8 cellular contexts compared by ENCODE assay signal in genomic region chr19:12995596-12996541, GRCh38. TPM values are rescaled to one million over a fixed set of nuclear protein-coding genes. Genes with fewer than 3 reads are reported as not detected.
A peak's percentile ranks its signal among the peaks of the same experiment; 100 is the strongest.
DNase-seq lines count a peak whose midpoint lies in the region; ATAC-seq, FAIRE-seq and TF ChIP-seq lines count a peak whose summit lies in the region.

No MANE protein-coding gene starts in this region.

- H3K9ac ChIP-seq in HUES6 (ENCODE audit: low read length) (no peak overlapping the region), HepG2 (ENCODE audit: insufficient read depth, low read depth, low read length) (peak overlapping the region; percentile 78)

- peaks cover 0 to 20% of the 10 kb centered on the region in 2 donors for H3K36me3 Mint-ChIP-seq in CD14-positive monocyte
- peaks cover 16% of the 10 kb centered on the region for H3K36me3 Mint-ChIP-seq in MCF 10A (ENCODE audit: insufficient read depth, unreplicated experiment)

- H3K4me1 ChIP-seq in HUES6 (ENCODE audit: control insufficient read depth, insufficient read depth, low read length) (peaks cover 3% of the 10 kb centered on the region; the same call in 1 of the 2 replicates), HepG2 (ENCODE audit: insufficient read depth, low read length) (peaks cover 31% of the 10 kb centered on the region), testis (peaks cover 18% of the 10 kb centered on the region)

- H3K36me3 ChIP-seq in HUES6 (ENCODE audit: control insufficient read depth, insufficient read depth, low read length): no peaks in the 10 kb centered on the region
- peaks cover 3 to 10% of the 10 kb centered on the region in 2 experiments; a peak in 4 of 5 replicates for H3K36me3 ChIP-seq in HepG2 (replicated peaks in 1 of 2; ENCODE audit: control insufficient read depth in 1 of 2, insufficient read depth in 2 of 2, low read length in 2 of 2)
- H3K36me3 ChIP-seq in testis (ENCODE audit: low read depth, missing control alignments): no peaks in the 10 kb centered on the region

- CTCF ChIA-PET in MCF 10A (lab: Yijun Ruan, JAX) (interaction anchor here (0.6 to 1.7 kb wide), 3 partner anchors 17 to 66 kb away, joined by 4 to 12 read pairs (median 6); no protein-coding TSS in a partner anchor), HepG2 (lab: Yijun Ruan, JAX; ENCODE audit: low intra/inter-chr PET ratio, low total read pairs) (no interaction called here)

- H3K4me3 ChIP-seq in HUES6 (ENCODE audit: low read depth, low read length): peak overlapping the region; percentile 55
- H3K4me3 ChIP-seq in HepG2 (replicated peaks in 1 of 3; ENCODE audit: insufficient read depth in 1 of 3, low read depth in 2 of 3, low read length in 3 of 3): peak overlapping the region; percentile 79 to 96 (median 85); a peak in 5 of 6 replicates
- H3K4me3 ChIP-seq in testis: peak overlapping the region; percentile 59 to 72

- TF ChIP-seq RAD21 in HepG2 (CRISPR knock-in tag; IDR thresholded peaks at IDR 0.05): no peak

- FAIRE-seq in HepG2 (lab: Jason Lieb, UNC): no peak

- H3K9me3 ChIP-seq in HUES6 (ENCODE audit: control insufficient read depth, insufficient read depth, low read depth, low read length) (no peaks in the 10 kb centered on the region), HepG2 (ENCODE audit: low read length) (no peaks in the 10 kb centered on the region), testis (no peaks in the 10 kb centered on the region)

- no peak overlapping the region for H3K27ac ChIP-seq in HUES6 (ENCODE audit: low read depth, low read length)
- peak overlapping the region; percentile 58 for H3K27ac ChIP-seq in HepG2 (ENCODE audit: extremely low read length, insufficient read depth, low read length)
- peak overlapping the region; percentile 86 to 87 for H3K27ac ChIP-seq in testis

- H3K27ac Mint-ChIP-seq in CD14-positive monocyte (peak overlapping the region in 2 of 7 donors; percentile 26 to 73), MCF 10A (ENCODE audit: low read depth, unreplicated experiment) (peak overlapping the region; percentile 84)

- H2AFZ ChIP-seq in HepG2 (ENCODE audit: low read length): no peak overlapping the region

- POLR2A ChIA-PET in MCF 10A (lab: Yijun Ruan, JAX): interaction anchor here (0.6 to 2.4 kb wide), 4 partner anchors 17 to 259 kb away, joined by 3 to 11 read pairs (median 7); partner anchors contain the start of gene GET3
- POLR2A ChIA-PET in HepG2 (lab: Yijun Ruan, JAX): interaction anchor here (1.4 to 2.1 kb wide), 3 partner anchors 10 to 65 kb away, joined by 8 to 13 read pairs (median 9); no protein-coding TSS in a partner anchor

- peaks cover 11% of the 10 kb centered on the region for H3K4me1 Mint-ChIP-seq in CD14-positive monocyte
- peaks cover 15% of the 10 kb centered on the region for H3K4me1 Mint-ChIP-seq in MCF 10A (ENCODE audit: insufficient read depth, unreplicated experiment)

- in situ Hi-C loops in HepG2 (cut with HindIII; ENCODE audit: extremely low pct_ligation_motif_present, low pct_unique_long_range_greater_than_20kb): no loop called here

- DNase-seq in CD14-positive monocyte (ENCODE audit: low spot score) (no peak), MCF 10A (ENCODE audit: unreplicated experiment) (no peak), HepG2 (ENCODE audit: low spot score) (no peak), testis (no peak), T-helper 9 cell (no peak), NCI-H1694 treated with DMSO at 0.1 percent for 48 hours (lab: John Stamatoyannopoulos, UW) (no peak), SIG-M5 treated with dmso at 0.1 percent for 504 hours (lab: John Stamatoyannopoulos, UW; ENCODE audit: unreplicated experiment) (no peak)

- TF ChIP-seq CTCF in CD14-positive monocyte (IDR thresholded peaks at IDR 0.05): no peak
- TF ChIP-seq CTCF in MCF 10A (IDR thresholded peaks at IDR 0.05; ENCODE audit: unreplicated experiment): no peak
- peak; percentile 22; the same call in 1 of the 2 replicates for TF ChIP-seq CTCF in HepG2 (CRISPR knock-in tag; IDR thresholded peaks at IDR 0.05)
- no peak for TF ChIP-seq CTCF in testis (IDR thresholded peaks at IDR 0.05)

- no peak for TF ChIP-seq EP300 in HepG2 (IDR thresholded peaks at IDR 0.05; ENCODE audit: low read depth in 2 of 2, low read length in 2 of 2)
- no peak for TF ChIP-seq EP300 in HepG2 (CRISPR knock-in tag; IDR thresholded peaks at IDR 0.05; ENCODE audit: borderline replicate concordance)

- H3K27me3 Mint-ChIP-seq in CD14-positive monocyte (ENCODE audit: low read depth in 3 of 3) (peaks cover 30 to 45% (median 40%) of the 10 kb centered on the region in 3 donors), MCF 10A (ENCODE audit: insufficient read depth, unreplicated experiment) (no peaks in the 10 kb centered on the region)

- peak; percentile 43 for ATAC-seq in HepG2

- H3K4me3 Mint-ChIP-seq in CD14-positive monocyte: peak overlapping the region; percentile 93 to 99
- H3K4me3 Mint-ChIP-seq in MCF 10A (ENCODE audit: unreplicated experiment): peak overlapping the region; percentile 74

- H3K9me3 Mint-ChIP-seq in CD14-positive monocyte (peaks cover 0 to 6% (median 2%) of the 10 kb centered on the region in 7 donors), MCF 10A (ENCODE audit: unreplicated experiment) (no peaks in the 10 kb centered on the region)

- peaks cover 4% of the 10 kb centered on the region; the same call in 1 of the 2 replicates for H4K20me1 ChIP-seq in HepG2 (ENCODE audit: insufficient read depth, low read length)

- BruUV-seq in MCF 10A (replicated peaks; lab: Mats Ljungman, UMichigan) (no TSS peak), HepG2 (replicated peaks; lab: Mats Ljungman, UMichigan) (no TSS peak)

- TF ChIP-seq POLR2A in HepG2 (IDR thresholded peaks at IDR 0.05; ENCODE audit: insufficient read depth in 1 of 2, low read depth in 2 of 2, low read length in 2 of 2) (no peak), testis (IDR thresholded peaks at IDR 0.05) (no peak)

- WGBS in HepG2 (ENCODE audit: low lambda C conversion rate): 0% methylated on average over 7 of the region's 138 CpGs
- 0% methylated on average over 79 of the region's 138 CpGs; no CpG with 5 or more reads in 1 of the 2 donors for WGBS in testis, 2 donors

- peaks cover 30% of the 10 kb centered on the region for H3K79me2 ChIP-seq in HepG2 (ENCODE audit: insufficient read depth, low read length)

- intact Hi-C loops in CD14-positive monocyte (cut with micrococcal nuclease): no loop called here
- intact Hi-C loops in MCF 10A (cut with micrococcal nuclease): no loop called here
- intact Hi-C loops in HepG2 (cut with micrococcal nuclease; ENCODE audit: unreplicated experiment): no loop called here
- intact Hi-C loops in testis (cut with DNase I; ENCODE audit: low total_unique reads): no loop called here

- peak overlapping the region; percentile 83 for H3K4me2 ChIP-seq in HepG2 (ENCODE audit: low read depth, low read length)

- peaks cover 92% of the 10 kb centered on the region for H3K27me3 ChIP-seq in HUES6 (ENCODE audit: control insufficient read depth, insufficient read depth, low read length)
- H3K27me3 ChIP-seq in HepG2 (ENCODE audit: control insufficient read depth in 1 of 2, insufficient read depth in 2 of 2, low read length in 2 of 2): no peaks in the 10 kb centered on the region
- H3K27me3 ChIP-seq in testis: no peaks in the 10 kb centered on the region

RNA-seq across cellular contexts. Expression of gene NFIX, which starts 0.6 kb away (rescaled TPM):
- under 1 TPM; 0.25 to 0.90 TPM for polyA plus RNA-seq in CD14-positive monocyte
- total RNA-seq in MCF 10A (2022): 26.9 and 27.2 TPM in 2 replicates
- total RNA-seq in HepG2 (2016; rRNA removed; fragmentation: Illumina TruSeq; extraction: Trizol): 5.4 and 5.6 TPM in 2 replicates
- total RNA-seq in HepG2 (2016; cell fraction: cytosol; rRNA removed; fragmentation: Illumina TruSeq; extraction: Trizol; ENCODE audit: low read depth): 16.3 and 20.2 TPM in 2 replicates
- total RNA-seq in HepG2 (2016; cell fraction: insoluble cytoplasmic fraction; rRNA removed; fragmentation: Illumina TruSeq; extraction: Trizol): 4.6 and 4.7 TPM in 2 replicates
- 6.7 and 9.2 TPM in 2 replicates for total RNA-seq in HepG2 (2016; cell fraction: membrane; rRNA removed; fragmentation: Illumina TruSeq; extraction: Trizol)
- total RNA-seq in HepG2 (2016; cell fraction: nucleus; rRNA removed; fragmentation: Illumina TruSeq; extraction: Trizol): 4.9 and 6.0 TPM in 2 replicates
- polyA plus RNA-seq in HepG2 (2011; rRNA removed): 3.0 and 3.4 TPM in 2 replicates
- 1.4 and 1.6 TPM in 2 replicates for polyA plus RNA-seq in HepG2 (2011; cell fraction: cytosol; rRNA removed)
- polyA plus RNA-seq in HepG2 (2011; cell fraction: nucleus; rRNA removed): 11.0 and 14.0 TPM in 2 replicates
- 9.0 and 12.2 TPM in 2 replicates for polyA plus RNA-seq in HepG2 (2012)
- 0.70 and 0.93 TPM in 2 replicates for polyA plus RNA-seq in HepG2 (2016; cell fraction: cytosol; fragmentation: Illumina TruSeq; extraction: Trizol; ENCODE audit: low read depth)
- polyA plus RNA-seq in HepG2 (2016; cell fraction: insoluble cytoplasmic fraction; fragmentation: Illumina TruSeq; extraction: Trizol; ENCODE audit: low read depth): 8.8 and 11.9 TPM in 2 replicates
- polyA plus RNA-seq in HepG2 (2016; cell fraction: membrane; fragmentation: Illumina TruSeq; extraction: Trizol; ENCODE audit: low read depth): 3.1 and 4.9 TPM in 2 replicates
- polyA plus RNA-seq in HepG2 (2016; cell fraction: nucleus; fragmentation: Illumina TruSeq; extraction: Trizol; ENCODE audit: insufficient read depth, low read depth): 14.6 and 14.7 TPM in 2 replicates
- 0.82 and 6.2 TPM in 2 replicates for polyA minus RNA-seq in HepG2 (2011; rRNA and poly(A)+ RNA removed; ENCODE audit: low replicate concordance)
- 5.0 and 6.2 TPM in 2 replicates for polyA minus RNA-seq in HepG2 (2011; cell fraction: cytosol; rRNA and poly(A)+ RNA removed)
- 6.8 and 7.7 TPM in 2 replicates for polyA minus RNA-seq in HepG2 (2011; cell fraction: nucleus; rRNA and poly(A)+ RNA removed)
- 10 to 100 TPM; 51.7 to 62.4 TPM for total RNA-seq in testis
- polyA plus RNA-seq in testis (ENCODE audit: insufficient read depth, low read depth, low replicate concordance): 47.4 TPM

RNA-seq across cellular contexts. Expression of gene DAND5, which starts 26.5 kb away (rescaled TPM):
- polyA plus RNA-seq in CD14-positive monocyte (not detected), HepG2 (2011; rRNA removed) (0.04 TPM in 1 of 2 replicates, not detected in the other), testis (ENCODE audit: insufficient read depth, low read depth, low replicate concordance) (0.16 TPM)
- total RNA-seq in MCF 10A (2022) (not detected in 2 replicates), HepG2 (2016; rRNA removed; fragmentation: Illumina TruSeq; extraction: Trizol) (not detected in 2 replicates), testis (1 to 10 TPM; 1.4 to 2.8 TPM)
- total RNA-seq in HepG2 (2016; cell fraction: cytosol; rRNA removed; fragmentation: Illumina TruSeq; extraction: Trizol; ENCODE audit: low read depth): not detected in 2 replicates
- not detected in 2 replicates for total RNA-seq in HepG2 (2016; cell fraction: insoluble cytoplasmic fraction; rRNA removed; fragmentation: Illumina TruSeq; extraction: Trizol)
- not detected in 2 replicates for total RNA-seq in HepG2 (2016; cell fraction: membrane; rRNA removed; fragmentation: Illumina TruSeq; extraction: Trizol)
- total RNA-seq in HepG2 (2016; cell fraction: nucleus; rRNA removed; fragmentation: Illumina TruSeq; extraction: Trizol): not detected in 2 replicates
- 0.03 and 0.04 TPM in 2 replicates for polyA plus RNA-seq in HepG2 (2011; cell fraction: cytosol; rRNA removed)
- 0.10 and 0.13 TPM in 2 replicates for polyA plus RNA-seq in HepG2 (2011; cell fraction: nucleus; rRNA removed)
- not detected in 2 replicates for polyA plus RNA-seq in HepG2 (2012)
- not detected in 2 replicates for polyA plus RNA-seq in HepG2 (2016; cell fraction: cytosol; fragmentation: Illumina TruSeq; extraction: Trizol; ENCODE audit: low read depth)
- not detected in 2 replicates for polyA plus RNA-seq in HepG2 (2016; cell fraction: insoluble cytoplasmic fraction; fragmentation: Illumina TruSeq; extraction: Trizol; ENCODE audit: low read depth)
- polyA plus RNA-seq in HepG2 (2016; cell fraction: membrane; fragmentation: Illumina TruSeq; extraction: Trizol; ENCODE audit: low read depth): not detected in 2 replicates
- polyA plus RNA-seq in HepG2 (2016; cell fraction: nucleus; fragmentation: Illumina TruSeq; extraction: Trizol; ENCODE audit: insufficient read depth, low read depth): not detected in 2 replicates
- 0.40 TPM in 1 of 2 replicates, not detected in the other for polyA minus RNA-seq in HepG2 (2011; rRNA and poly(A)+ RNA removed; ENCODE audit: low replicate concordance)
- polyA minus RNA-seq in HepG2 (2011; cell fraction: cytosol; rRNA and poly(A)+ RNA removed): not detected in 2 replicates
- not detected in 2 replicates for polyA minus RNA-seq in HepG2 (2011; cell fraction: nucleus; rRNA and poly(A)+ RNA removed)

RNA-seq across cellular contexts. Expression of gene GADD45GIP1, which starts 38.8 kb away (rescaled TPM):
- polyA plus RNA-seq in CD14-positive monocyte: 10 to 100 TPM; 31.6 to 42.4 TPM
- 44.4 and 47.5 TPM in 2 replicates for total RNA-seq in MCF 10A (2022)
- total RNA-seq in HepG2 (2016; rRNA removed; fragmentation: Illumina TruSeq; extraction: Trizol): 24.6 and 37.4 TPM in 2 replicates
- 14.3 and 14.8 TPM in 2 replicates for total RNA-seq in HepG2 (2016; cell fraction: cytosol; rRNA removed; fragmentation: Illumina TruSeq; extraction: Trizol; ENCODE audit: low read depth)
- total RNA-seq in HepG2 (2016; cell fraction: insoluble cytoplasmic fraction; rRNA removed; fragmentation: Illumina TruSeq; extraction: Trizol): 25.1 and 41.7 TPM in 2 replicates
- total RNA-seq in HepG2 (2016; cell fraction: membrane; rRNA removed; fragmentation: Illumina TruSeq; extraction: Trizol): 14.2 and 15.7 TPM in 2 replicates
- 8.8 and 9.5 TPM in 2 replicates for total RNA-seq in HepG2 (2016; cell fraction: nucleus; rRNA removed; fragmentation: Illumina TruSeq; extraction: Trizol)
- 30.7 and 31.9 TPM in 2 replicates for polyA plus RNA-seq in HepG2 (2011; rRNA removed)
- polyA plus RNA-seq in HepG2 (2011; cell fraction: cytosol; rRNA removed): 33.0 and 52.1 TPM in 2 replicates
- polyA plus RNA-seq in HepG2 (2011; cell fraction: nucleus; rRNA removed): 13.9 and 14.0 TPM in 2 replicates
- 19.0 and 20.6 TPM in 2 replicates for polyA plus RNA-seq in HepG2 (2012)
- polyA plus RNA-seq in HepG2 (2016; cell fraction: cytosol; fragmentation: Illumina TruSeq; extraction: Trizol; ENCODE audit: low read depth): 24.7 and 26.7 TPM in 2 replicates
- polyA plus RNA-seq in HepG2 (2016; cell fraction: insoluble cytoplasmic fraction; fragmentation: Illumina TruSeq; extraction: Trizol; ENCODE audit: low read depth): 71.6 and 84.3 TPM in 2 replicates
- polyA plus RNA-seq in HepG2 (2016; cell fraction: membrane; fragmentation: Illumina TruSeq; extraction: Trizol; ENCODE audit: low read depth): 20.1 and 21.0 TPM in 2 replicates
- 27.9 and 29.2 TPM in 2 replicates for polyA plus RNA-seq in HepG2 (2016; cell fraction: nucleus; fragmentation: Illumina TruSeq; extraction: Trizol; ENCODE audit: insufficient read depth, low read depth)
- polyA minus RNA-seq in HepG2 (2011; rRNA and poly(A)+ RNA removed; ENCODE audit: low replicate concordance): 6.2 and 12.6 TPM in 2 replicates
- polyA minus RNA-seq in HepG2 (2011; cell fraction: cytosol; rRNA and poly(A)+ RNA removed): 9.9 and 11.7 TPM in 2 replicates
- polyA minus RNA-seq in HepG2 (2011; cell fraction: nucleus; rRNA and poly(A)+ RNA removed): 3.2 and 3.7 TPM in 2 replicates
- 10 to 100 TPM; 32.2 to 39.8 TPM for total RNA-seq in testis
- polyA plus RNA-seq in testis (ENCODE audit: insufficient read depth, low read depth, low replicate concordance): 21.6 TPM

RNA-seq across cellular contexts. Expression of gene RAD23A, which starts 50.2 kb away (rescaled TPM):
- polyA plus RNA-seq in CD14-positive monocyte (10 to 100 TPM; 45.5 to 55.3 TPM), HepG2 (2011; rRNA removed) (50.3 and 54.2 TPM in 2 replicates), testis (ENCODE audit: insufficient read depth, low read depth, low replicate concordance) (174 TPM)
- total RNA-seq in MCF 10A (2022) (197 and 219 TPM in 2 replicates), HepG2 (2016; rRNA removed; fragmentation: Illumina TruSeq; extraction: Trizol) (34.6 and 42.5 TPM in 2 replicates), testis (100 to 1,000 TPM; 114 to 136 TPM)
- total RNA-seq in HepG2 (2016; cell fraction: cytosol; rRNA removed; fragmentation: Illumina TruSeq; extraction: Trizol; ENCODE audit: low read depth): 64.7 and 77.4 TPM in 2 replicates
- 29.6 and 43.3 TPM in 2 replicates for total RNA-seq in HepG2 (2016; cell fraction: insoluble cytoplasmic fraction; rRNA removed; fragmentation: Illumina TruSeq; extraction: Trizol)
- 95.2 and 117 TPM in 2 replicates for total RNA-seq in HepG2 (2016; cell fraction: membrane; rRNA removed; fragmentation: Illumina TruSeq; extraction: Trizol)
- 27.5 and 30.5 TPM in 2 replicates for total RNA-seq in HepG2 (2016; cell fraction: nucleus; rRNA removed; fragmentation: Illumina TruSeq; extraction: Trizol)
- polyA plus RNA-seq in HepG2 (2011; cell fraction: cytosol; rRNA removed): 51.8 and 73.5 TPM in 2 replicates
- polyA plus RNA-seq in HepG2 (2011; cell fraction: nucleus; rRNA removed): 80.8 and 87.8 TPM in 2 replicates
- polyA plus RNA-seq in HepG2 (2012): 95.7 and 105 TPM in 2 replicates
- 137 and 157 TPM in 2 replicates for polyA plus RNA-seq in HepG2 (2016; cell fraction: cytosol; fragmentation: Illumina TruSeq; extraction: Trizol; ENCODE audit: low read depth)
- polyA plus RNA-seq in HepG2 (2016; cell fraction: insoluble cytoplasmic fraction; fragmentation: Illumina TruSeq; extraction: Trizol; ENCODE audit: low read depth): 55.9 and 73.5 TPM in 2 replicates
- 175 and 195 TPM in 2 replicates for polyA plus RNA-seq in HepG2 (2016; cell fraction: membrane; fragmentation: Illumina TruSeq; extraction: Trizol; ENCODE audit: low read depth)
- 90.3 and 97.5 TPM in 2 replicates for polyA plus RNA-seq in HepG2 (2016; cell fraction: nucleus; fragmentation: Illumina TruSeq; extraction: Trizol; ENCODE audit: insufficient read depth, low read depth)
- 54.6 and 102 TPM in 2 replicates for polyA minus RNA-seq in HepG2 (2011; rRNA and poly(A)+ RNA removed; ENCODE audit: low replicate concordance)
- 52.5 and 54.0 TPM in 2 replicates for polyA minus RNA-seq in HepG2 (2011; cell fraction: cytosol; rRNA and poly(A)+ RNA removed)
- 20.0 and 27.4 TPM in 2 replicates for polyA minus RNA-seq in HepG2 (2011; cell fraction: nucleus; rRNA and poly(A)+ RNA removed)

RNA-seq across cellular contexts. Expression of gene CALR, which starts 57.5 kb away (rescaled TPM):
- 100 to 1,000 TPM; 109 to 133 TPM for polyA plus RNA-seq in CD14-positive monocyte
- total RNA-seq in MCF 10A (2022): 792 and 1,042 TPM in 2 replicates
- total RNA-seq in HepG2 (2016; rRNA removed; fragmentation: Illumina TruSeq; extraction: Trizol): 420 and 898 TPM in 2 replicates
- 227 and 266 TPM in 2 replicates for total RNA-seq in HepG2 (2016; cell fraction: cytosol; rRNA removed; fragmentation: Illumina TruSeq; extraction: Trizol; ENCODE audit: low read depth)
- total RNA-seq in HepG2 (2016; cell fraction: insoluble cytoplasmic fraction; rRNA removed; fragmentation: Illumina TruSeq; extraction: Trizol): 389 and 943 TPM in 2 replicates
- total RNA-seq in HepG2 (2016; cell fraction: membrane; rRNA removed; fragmentation: Illumina TruSeq; extraction: Trizol): 340 and 383 TPM in 2 replicates
- 693 and 829 TPM in 2 replicates for total RNA-seq in HepG2 (2016; cell fraction: nucleus; rRNA removed; fragmentation: Illumina TruSeq; extraction: Trizol)
- 842 and 934 TPM in 2 replicates for polyA plus RNA-seq in HepG2 (2011; rRNA removed)
- polyA plus RNA-seq in HepG2 (2011; cell fraction: cytosol; rRNA removed): 752 and 842 TPM in 2 replicates
- 381 and 448 TPM in 2 replicates for polyA plus RNA-seq in HepG2 (2011; cell fraction: nucleus; rRNA removed)
- 606 and 725 TPM in 2 replicates for polyA plus RNA-seq in HepG2 (2012)
- polyA plus RNA-seq in HepG2 (2016; cell fraction: cytosol; fragmentation: Illumina TruSeq; extraction: Trizol; ENCODE audit: low read depth): 313 and 359 TPM in 2 replicates
- 478 and 547 TPM in 2 replicates for polyA plus RNA-seq in HepG2 (2016; cell fraction: insoluble cytoplasmic fraction; fragmentation: Illumina TruSeq; extraction: Trizol; ENCODE audit: low read depth)
- 345 and 409 TPM in 2 replicates for polyA plus RNA-seq in HepG2 (2016; cell fraction: membrane; fragmentation: Illumina TruSeq; extraction: Trizol; ENCODE audit: low read depth)
- polyA plus RNA-seq in HepG2 (2016; cell fraction: nucleus; fragmentation: Illumina TruSeq; extraction: Trizol; ENCODE audit: insufficient read depth, low read depth): 1,564 and 1,658 TPM in 2 replicates
- polyA minus RNA-seq in HepG2 (2011; rRNA and poly(A)+ RNA removed; ENCODE audit: low replicate concordance): 932 and 1,241 TPM in 2 replicates
- polyA minus RNA-seq in HepG2 (2011; cell fraction: cytosol; rRNA and poly(A)+ RNA removed): 408 and 482 TPM in 2 replicates
- polyA minus RNA-seq in HepG2 (2011; cell fraction: nucleus; rRNA and poly(A)+ RNA removed): 228 and 256 TPM in 2 replicates
- total RNA-seq in testis: 100 to 1,000 TPM; 389 to 467 TPM
- polyA plus RNA-seq in testis (ENCODE audit: insufficient read depth, low read depth, low replicate concordance): 538 TPM
